8 cellular contexts compared by ENCODE assay signal in genomic region chr11:103035656-103036434, GRCh38. TPM values are rescaled to one million over a fixed set of nuclear protein-coding genes. Genes with fewer than 3 reads are reported as not detected.
DNase-seq lines count a peak whose midpoint lies in the region; ATAC-seq and TF ChIP-seq lines count a peak whose summit lies in the region.

No MANE protein-coding gene starts in this region.

- no peaks in the 10 kb centered on the region for H3K27me3 ChIP-seq in WERI-Rb-1 (ENCODE audit: insufficient read depth, low read depth, severe bottlenecking)

- peak; percentile 99 for ATAC-seq in GM19035 (IDR thresholded peaks at IDR 0.05; ENCODE audit: unreplicated experiment)
- ATAC-seq in HG03103 (IDR thresholded peaks at IDR 0.05; ENCODE audit: low read depth, unreplicated experiment) = peak; percentile 96
- peak; percentile 58 to 76 for ATAC-seq in naive B cell (ENCODE audit: low read depth in 2 of 2)

- peaks cover 2% of the 10 kb centered on the region for H3K27me3 Mint-ChIP-seq in endothelial cell (ENCODE audit: unreplicated experiment)
- H3K27me3 Mint-ChIP-seq in naive B cell = peaks cover 0 to 5% (median 0%) of the 10 kb centered on the region in 3 donors

- H3K4me1 Mint-ChIP-seq in endothelial cell (ENCODE audit: unreplicated experiment) (no peaks in the 10 kb centered on the region), naive B cell (peaks cover 5 to 8% (median 6%) of the 10 kb centered on the region in 3 donors)

- TF ChIP-seq CTCF in WERI-Rb-1 (IDR thresholded peaks at IDR 0.05; ENCODE audit: low read depth, low read length) = peak; percentile 33
- TF ChIP-seq CTCF in endothelial cell (IDR thresholded peaks at IDR 0.05; ENCODE audit: unreplicated experiment) = peak; percentile 88

- H3K27ac Mint-ChIP-seq in endothelial cell (ENCODE audit: unreplicated experiment) (no peak overlapping the region), naive B cell (no peak overlapping the region)

- no peaks in the 10 kb centered on the region for H3K9me3 Mint-ChIP-seq in endothelial cell (ENCODE audit: unreplicated experiment)
- peaks cover 0 to 1% (median 0%) of the 10 kb centered on the region in 7 donors for H3K9me3 Mint-ChIP-seq in naive B cell

- H3K27ac ChIP-seq in WERI-Rb-1 = no peak overlapping the region

- H3K9me3 ChIP-seq in WERI-Rb-1 (ENCODE audit: severe bottlenecking) = no peaks in the 10 kb centered on the region

- H3K4me3 Mint-ChIP-seq in endothelial cell (ENCODE audit: unreplicated experiment) = no peak overlapping the region
- H3K4me3 Mint-ChIP-seq in naive B cell = no peak overlapping the region

- no peak overlapping the region for H3K4me3 ChIP-seq in WERI-Rb-1 (ENCODE audit: low read depth, low read length)

- no peaks in the 10 kb centered on the region for H3K36me3 ChIP-seq in WERI-Rb-1

- DNase-seq in COR-L47 (lab: John Stamatoyannopoulos, UW) (peak; percentile 31), NCI-H2196 treated with DMSO at 0.1 percent for 48 hours (lab: John Stamatoyannopoulos, UW; ENCODE audit: unreplicated experiment) (peak; percentile 28), WERI-Rb-1 (peak; percentile 36), endothelial cell (ENCODE audit: low spot score) (peak; percentile 32), naive B cell (peak; percentile 33), DMS79 (lab: John Stamatoyannopoulos, UW) (no peak)

- H3K36me3 Mint-ChIP-seq in endothelial cell (ENCODE audit: low read depth, unreplicated experiment) = no peaks in the 10 kb centered on the region
- no peaks in the 10 kb centered on the region for H3K36me3 Mint-ChIP-seq in naive B cell

RNA-seq across cellular contexts. Expression of gene DCUN1D5, which starts 56.1 kb away (rescaled TPM):
- 28.5 TPM for total RNA-seq in endothelial cell (ENCODE audit: unreplicated experiment)
- 10 to 100 TPM; 17.1 to 33.4 (median 25.9) TPM for polyA plus RNA-seq in naive B cell (ENCODE audit: low read depth in 6 of 6)
